1 cellular context compared by ENCODE assay signal in genomic region chr2:175156534-175156933, GRCh38.
TF ChIP-seq lines count a peak whose summit lies in the region.

No MANE protein-coding gene starts in this region.

TF ChIP-seq in GM23338, 12 proteins besides CTCF, POLR2A, EP300 and RAD21 (continued from another document):
- TF ChIP-seq ETS1 (IDR thresholded peaks at IDR 0.05), result no peak
- no peak for TF ChIP-seq ZNF331 (CRISPR knock-in tag; IDR thresholded peaks at IDR 0.05; ENCODE audit: low read depth)
- TF ChIP-seq CREB1 (CRISPR knock-in tag; IDR thresholded peaks at IDR 0.05; ENCODE audit: low read depth), result no peak
- no peak for TF ChIP-seq STAT1 (IDR thresholded peaks at IDR 0.05; ENCODE audit: unreplicated experiment)
- TF ChIP-seq ZNF114 (CRISPR knock-in tag; IDR thresholded peaks at IDR 0.05), result no peak
- TF ChIP-seq EZH2phosphoT487 (IDR thresholded peaks at IDR 0.05; ENCODE audit: unreplicated experiment), result no peak
- no peak for TF ChIP-seq EZH2 (IDR thresholded peaks at IDR 0.05; ENCODE audit: low read depth, unreplicated experiment)
- TF ChIP-seq, protein P1, sequence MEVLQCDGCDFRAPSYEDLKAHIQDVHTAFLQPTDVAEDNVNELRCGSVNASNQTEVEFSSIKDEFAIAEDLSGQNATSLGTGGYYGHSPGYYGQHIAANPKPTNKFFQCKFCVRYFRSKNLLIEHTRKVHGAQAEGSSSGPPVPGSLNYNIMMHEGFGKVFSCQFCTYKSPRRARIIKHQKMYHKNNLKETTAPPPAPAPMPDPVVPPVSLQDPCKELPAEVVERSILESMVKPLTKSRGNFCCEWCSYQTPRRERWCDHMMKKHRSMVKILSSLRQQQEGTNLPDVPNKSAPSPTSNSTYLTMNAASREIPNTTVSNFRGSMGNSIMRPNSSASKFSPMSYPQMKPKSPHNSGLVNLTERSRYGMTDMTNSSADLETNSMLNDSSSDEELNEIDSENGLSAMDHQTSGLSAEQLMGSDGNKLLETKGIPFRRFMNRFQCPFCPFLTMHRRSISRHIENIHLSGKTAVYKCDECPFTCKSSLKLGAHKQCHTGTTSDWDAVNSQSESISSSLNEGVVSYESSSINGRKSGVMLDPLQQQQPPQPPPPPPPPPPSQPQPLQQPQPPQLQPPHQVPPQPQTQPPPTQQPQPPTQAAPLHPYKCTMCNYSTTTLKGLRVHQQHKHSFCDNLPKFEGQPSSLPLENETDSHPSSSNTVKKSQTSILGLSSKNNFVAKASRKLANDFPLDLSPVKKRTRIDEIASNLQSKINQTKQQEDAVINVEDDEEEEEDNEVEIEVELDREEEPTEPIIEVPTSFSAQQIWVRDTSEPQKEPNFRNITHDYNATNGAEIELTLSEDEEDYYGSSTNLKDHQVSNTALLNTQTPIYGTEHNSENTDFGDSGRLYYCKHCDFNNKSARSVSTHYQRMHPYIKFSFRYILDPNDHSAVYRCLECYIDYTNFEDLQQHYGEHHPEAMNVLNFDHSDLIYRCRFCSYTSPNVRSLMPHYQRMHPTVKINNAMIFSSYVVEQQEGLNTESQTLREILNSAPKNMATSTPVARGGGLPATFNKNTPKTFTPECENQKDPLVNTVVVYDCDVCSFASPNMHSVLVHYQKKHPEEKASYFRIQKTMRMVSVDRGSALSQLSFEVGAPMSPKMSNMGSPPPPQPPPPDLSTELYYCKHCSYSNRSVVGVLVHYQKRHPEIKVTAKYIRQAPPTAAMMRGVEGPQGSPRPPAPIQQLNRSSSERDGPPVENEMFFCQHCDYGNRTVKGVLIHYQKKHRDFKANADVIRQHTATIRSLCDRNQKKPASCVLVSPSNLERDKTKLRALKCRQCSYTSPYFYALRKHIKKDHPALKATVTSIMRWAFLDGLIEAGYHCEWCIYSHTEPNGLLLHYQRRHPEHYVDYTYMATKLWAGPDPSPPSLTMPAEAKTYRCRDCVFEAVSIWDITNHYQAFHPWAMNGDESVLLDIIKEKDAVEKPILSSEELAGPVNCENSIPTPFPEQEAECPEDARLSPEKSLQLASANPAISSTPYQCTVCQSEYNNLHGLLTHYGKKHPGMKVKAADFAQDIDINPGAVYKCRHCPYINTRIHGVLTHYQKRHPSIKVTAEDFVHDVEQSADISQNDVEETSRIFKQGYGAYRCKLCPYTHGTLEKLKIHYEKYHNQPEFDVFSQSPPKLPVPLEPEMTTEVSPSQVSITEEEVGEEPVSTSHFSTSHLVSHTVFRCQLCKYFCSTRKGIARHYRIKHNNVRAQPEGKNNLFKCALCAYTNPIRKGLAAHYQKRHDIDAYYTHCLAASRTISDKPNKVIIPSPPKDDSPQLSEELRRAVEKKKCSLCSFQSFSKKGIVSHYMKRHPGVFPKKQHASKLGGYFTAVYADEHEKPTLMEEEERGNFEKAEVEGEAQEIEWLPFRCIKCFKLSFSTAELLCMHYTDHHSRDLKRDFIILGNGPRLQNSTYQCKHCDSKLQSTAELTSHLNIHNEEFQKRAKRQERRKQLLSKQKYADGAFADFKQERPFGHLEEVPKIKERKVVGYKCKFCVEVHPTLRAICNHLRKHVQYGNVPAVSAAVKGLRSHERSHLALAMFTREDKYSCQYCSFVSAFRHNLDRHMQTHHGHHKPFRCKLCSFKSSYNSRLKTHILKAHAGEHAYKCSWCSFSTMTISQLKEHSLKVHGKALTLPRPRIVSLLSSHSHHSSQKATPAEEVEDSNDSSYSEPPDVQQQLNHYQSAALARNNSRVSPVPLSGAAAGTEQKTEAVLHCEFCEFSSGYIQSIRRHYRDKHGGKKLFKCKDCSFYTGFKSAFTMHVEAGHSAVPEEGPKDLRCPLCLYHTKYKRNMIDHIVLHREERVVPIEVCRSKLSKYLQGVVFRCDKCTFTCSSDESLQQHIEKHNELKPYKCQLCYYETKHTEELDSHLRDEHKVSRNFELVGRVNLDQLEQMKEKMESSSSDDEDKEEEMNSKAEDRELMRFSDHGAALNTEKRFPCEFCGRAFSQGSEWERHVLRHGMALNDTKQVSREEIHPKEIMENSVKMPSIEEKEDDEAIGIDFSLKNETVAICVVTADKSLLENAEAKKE (CRISPR knock-in tag; IDR thresholded peaks at IDR 0.05), result no peak
- TF ChIP-seq NANOG (IDR thresholded peaks at IDR 0.05; ENCODE audit: borderline replicate concordance), result no peak
